Comparison of ENCODE assay signal across 18 cellular contexts in the genomic region with DNA sequence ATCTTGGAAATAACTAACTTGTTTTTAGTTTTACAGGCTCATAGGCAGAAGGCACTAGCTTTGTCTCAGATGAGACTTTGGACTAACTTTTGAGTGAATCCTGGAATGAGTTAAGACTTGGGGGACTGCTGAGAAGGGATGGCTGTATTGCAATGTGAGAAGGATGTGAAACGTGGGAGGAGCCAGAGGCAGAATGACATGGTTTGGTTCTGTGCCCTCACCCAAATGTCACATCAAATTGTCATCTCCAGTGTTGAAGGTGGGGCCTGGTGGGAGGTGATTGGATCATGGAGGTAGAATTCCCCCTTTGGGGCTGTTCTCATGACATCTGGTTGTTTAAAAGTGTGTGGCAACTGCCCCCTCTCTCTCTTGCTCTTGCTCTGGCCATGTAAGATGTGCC. TPM values are rescaled to one million over a fixed set of nuclear protein-coding genes. Genes with fewer than 3 reads are reported as not detected.
DNase-seq lines count a peak whose midpoint lies in the region; ATAC-seq, FAIRE-seq and TF ChIP-seq lines count a peak whose summit lies in the region.
"Had no signal": no experiment of that assay in that cellular context is flagged by ENCODE, and none has a peak within 500 bp of the region (broad histone marks: within the 10 kb centered on the region; RNA-seq: fewer than 3 reads in every experiment).

No MANE protein-coding gene starts in this region.

- ATAC-seq in GM18868 (IDR thresholded peaks at IDR 0.05; ENCODE audit: unreplicated experiment) (peak; percentile 27), GM21528 (IDR thresholded peaks at IDR 0.05; ENCODE audit: low FRiP score, unreplicated experiment) (peak; percentile 32), HG03432 (IDR thresholded peaks at IDR 0.05; ENCODE audit: unreplicated experiment) (peak; percentile 29)
- ATAC-seq: right lobe of liver had no signal

- TF ChIP-seq CTCF in spleen (IDR thresholded peaks at IDR 0.05 in 8 of 11, conservative IDR thresholded peaks at IDR 0.05 in 3 of 11) (no peak), stomach (IDR thresholded peaks at IDR 0.05) (no peak)

- TF ChIP-seq EP300 in stomach (IDR thresholded peaks at IDR 0.05) = no peak

- H3K36me3 ChIP-seq in spleen (no peaks in the 10 kb centered on the region), stomach (no peaks in the 10 kb centered on the region)
- H3K36me3 ChIP-seq: BLaER1, brain microvascular endothelial cell, right lobe of liver had no signal

- intact Hi-C loops in spleen (cut with DNase I; ENCODE audit: low total_unique reads) = no loop called here
- intact Hi-C loops in stomach (cut with DNase I; ENCODE audit: low total_unique reads) = no loop called here

- H3K27ac ChIP-seq in spleen = peak overlapping the region in 6 of 8 donors; percentile 30 to 72 (median 52)
- no peak overlapping the region for H3K27ac ChIP-seq in stomach
- H3K27ac ChIP-seq: BLaER1, brain microvascular endothelial cell, right lobe of liver had no signal

- H3K4me3 ChIP-seq in spleen (no peak overlapping the region), stomach (no peak overlapping the region)
- H3K4me3 ChIP-seq: BLaER1, right lobe of liver had no signal

- DNase-seq in spleen (no peak), HTR-8/SVneo (ENCODE audit: insufficient read length, low spot score) (no peak), SW 1271 (lab: John Stamatoyannopoulos, UW) (no peak), stomach (no peak)
- DNase-seq: activated CD4-positive, alpha-beta T cell treated with anti-CD3 and anti-CD28 coated beads for 1 hour; activated naive CD4-positive, alpha-beta T cell treated with anti-CD3 and anti-CD28 coated beads, Interleukin-2, amount 50 U/mL, for 16 hours; activated T-cell treated with anti-CD3 and anti-CD28 coated beads for 4 hours; brain microvascular endothelial cell; hypothalamus; kidney glomerular epithelial cell; occipital lobe; right lobe of liver; stimulated activated CD4-positive, alpha-beta T cell treated with anti-CD3 and anti-CD28 coated beads, Interleukin-1b, Interleukin-23, amount 100 ng/mL, for 48 hours had no signal

- H3K27me3 ChIP-seq in spleen (replicated peaks in 1 of 7) (no peaks in the 10 kb centered on the region), stomach (no peaks in the 10 kb centered on the region)
- H3K27me3 ChIP-seq: BLaER1, brain microvascular endothelial cell, right lobe of liver had no signal

- no peak for FAIRE-seq in HTR-8/SVneo (lab: Jason Lieb, UNC)

- no peaks in the 10 kb centered on the region for H3K9me3 ChIP-seq in spleen
- no peaks in the 10 kb centered on the region for H3K9me3 ChIP-seq in stomach
- H3K9me3 ChIP-seq: BLaER1, right lobe of liver had no signal

- TF ChIP-seq POLR2A in spleen (IDR thresholded peaks at IDR 0.05) = no peak
- TF ChIP-seq POLR2A in stomach (IDR thresholded peaks at IDR 0.05) = no peak

- 60 to 73% (median 68%) methylated on average over 1 of the region's 1 CpG for WGBS in spleen, 5 donors
- 64 to 86% (median 77%) methylated on average over 1 of the region's 1 CpG for WGBS in stomach, 5 donors

- H3K4me1 ChIP-seq in spleen (peaks cover 3 to 67% (median 13%) of the 10 kb centered on the region in 6 donors), stomach (no peaks in the 10 kb centered on the region)
- H3K4me1 ChIP-seq: right lobe of liver had no signal

RNA-seq across cellular contexts. Expression of a gene that starts 28.8 kb away (rescaled TPM):
- total RNA-seq in spleen (100 to 1,000 TPM; 100 to 167 (median 117) TPM), stomach (100 to 1,000 TPM in 3 of 5 donors, 10 to 100 TPM in 2; 58.7 to 226 (median 112) TPM)
- polyA plus RNA-seq in spleen (10 to 100 TPM; 42.5 to 57.7 (median 42.7) TPM), stomach (10 to 100 TPM; 17.6 to 19.2 (median 18.8) TPM)

RNA-seq across cellular contexts. Expression of a gene that starts 29.9 kb away (rescaled TPM):
- total RNA-seq in spleen = 1 to 10 TPM in 3 of 7 donors, under 1 TPM in 3, not detected in 1; 0.25 to 3.2 (median 1.1) TPM
- under 1 TPM; 0.20 to 0.54 (median 0.29) TPM for polyA plus RNA-seq in spleen
- total RNA-seq in stomach = not detected
- polyA plus RNA-seq in stomach = under 1 TPM in 2 of 3 donors, not detected in 1; 0.20 to 0.46 TPM
- total RNA-seq: T-helper 2 cell treated with Interferon-gamma antibody and Interleukin-4, amounts not matched to agents 100 ng/mL and 5 ng/mL, for 36 hours had no signal

Comparison
In these comparisons a context has a peak if more than half of its experiments do, and no peak if none do; other contexts are left out.
1. H3K27ac ChIP-seq: peak in spleen (6 of 8); none in stomach (0 of 5).
2. Peak in every context shown above with its lines, with median percentiles within 50 percentile points of each other: ATAC-seq.